ENCODE assay signal across 20 cellular contexts in the genomic region with DNA sequence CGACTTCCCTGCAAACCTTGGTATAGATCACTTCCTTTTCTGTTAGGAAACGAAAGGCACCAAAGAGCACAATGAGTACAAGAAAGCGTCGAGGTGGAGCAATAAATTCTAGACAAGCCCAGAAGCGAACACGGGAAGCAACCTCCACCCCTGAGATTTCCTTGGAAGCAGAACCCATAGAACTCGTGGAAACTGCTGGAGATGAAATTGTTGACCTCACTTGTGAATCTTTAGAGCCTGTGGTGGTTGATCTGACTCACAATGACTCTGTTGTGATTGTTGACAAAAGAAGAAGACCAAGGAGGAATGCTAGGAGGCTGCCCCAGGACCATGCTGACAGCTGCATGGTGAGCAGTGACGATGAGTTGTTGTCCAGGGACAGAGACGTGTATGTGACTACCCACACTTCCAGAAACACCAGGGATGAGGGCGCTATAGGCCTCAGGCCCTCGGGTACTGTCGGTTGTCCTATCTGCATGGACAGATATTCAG. TPM values are rescaled to one million over a fixed set of nuclear protein-coding genes. Genes with fewer than 3 reads are reported as not detected.
DNase-seq lines count a peak whose midpoint lies in the region; ATAC-seq, FAIRE-seq and TF ChIP-seq lines count a peak whose summit lies in the region.
"Had no signal": no experiment of that assay in that cellular context is flagged by ENCODE, and none has a peak within 500 bp of the region (broad histone marks: within the 10 kb centered on the region; RNA-seq: fewer than 3 reads in every experiment).

No MANE protein-coding gene starts in this region.

- H3K9me2 ChIP-seq in GM23338 (ENCODE audit: insufficient read depth), result 0 out of 2 replicates have a peak, but pooled peaks cover 6% of the 10 kb centered on the region

- no peaks in the 10 kb centered on the region for H4K20me1 ChIP-seq in GM23338 (replicated peaks; ENCODE audit: insufficient read depth)

- H2AFZ ChIP-seq in GM23338, result no peak overlapping the region

- H3K27ac ChIP-seq in GM23338 (ENCODE audit: low read depth), result no peak overlapping the region
- no peak overlapping the region for H3K27ac ChIP-seq in WERI-Rb-1
- H3K27ac ChIP-seq in pancreas, result no peak overlapping the region

- H3K27ac Mint-ChIP-seq in GM23338 (no peak overlapping the region), osteocyte (ENCODE audit: unreplicated experiment) (no peak overlapping the region)
- H3K27ac Mint-ChIP-seq: activated CD4-positive, alpha-beta T cell treated with anti-CD3 and anti-CD28 coated beads for 36 hours; activated CD8-positive, alpha-beta memory T cell treated with anti-CD3 and anti-CD28 coated beads, Interleukin-2, amount 10 ng/mL, durations not matched to agents 7 days and 5 days; activated T-helper 17 cell treated with anti-CD3 and anti-CD28 coated beads, Interleukin-2, amount 50 U/mL, for 72 hours; brain; dendritic cell treated with granulocyte-macrophage colony-stimulating factor and Interleukin-4, amounts not matched to agents 40 ng/mL and 50 ng/mL, for 4 days had no signal

- 90 to 91% methylated on average over 12 of the region's 12 CpGs for WGBS in pancreas, 2 donors

- DNase-seq in GM23338 (ENCODE audit: low spot score), result no peak
- DNase-seq in MV-4-11 (lab: John Stamatoyannopoulos, UW), result peak; percentile 22
- DNase-seq in dermis blood vessel endothelial cell, result peak; percentile 45
- peak; percentile 19 for DNase-seq in osteocyte (ENCODE audit: extremely low spot score, unreplicated experiment)
- no peak for DNase-seq in NCI-H1436 (lab: John Stamatoyannopoulos, UW)
- no peak for DNase-seq in WERI-Rb-1
- no peak for DNase-seq in pancreas
- DNase-seq: activated CD4-positive, alpha-beta T cell treated with anti-CD3 and anti-CD28 coated beads for 36 hours; activated CD8-positive, alpha-beta memory T cell treated with anti-CD3 and anti-CD28 coated beads, Interleukin-2, amount 10 ng/mL, durations not matched to agents 7 days and 5 days; activated naive CD8-positive, alpha-beta T cell treated with anti-CD3 and anti-CD28 coated beads, Interleukin-2, amount 10 ng/mL, durations not matched to agents 7 days and 5 days; foreskin keratinocyte; mucosa of descending colon; NCI-H1694; NCI-H2227 treated with DMSO at 0.1 percent for 48 hours; retina; RPMI8226; stimulated activated CD4-positive, alpha-beta T cell treated with anti-CD3 and anti-CD28 coated beads, Interleukin-15, amount 100 ng/mL, for 24 hours had no signal

- no peak for FAIRE-seq in pancreas (lab: Jason Lieb, UNC)

- H3K79me2 ChIP-seq in GM23338 (replicated peaks; ENCODE audit: insufficient read depth), result no peaks in the 10 kb centered on the region

- H3K27me3 Mint-ChIP-seq in GM23338 (ENCODE audit: insufficient read depth, low read depth, poor library complexity) (peaks cover 25% of the 10 kb centered on the region), osteocyte (ENCODE audit: unreplicated experiment) (no peaks in the 10 kb centered on the region)
- H3K27me3 Mint-ChIP-seq: activated CD4-positive, alpha-beta T cell treated with anti-CD3 and anti-CD28 coated beads for 36 hours; activated CD8-positive, alpha-beta memory T cell treated with anti-CD3 and anti-CD28 coated beads, Interleukin-2, amount 10 ng/mL, durations not matched to agents 7 days and 5 days; activated naive CD8-positive, alpha-beta T cell treated with anti-CD3 and anti-CD28 coated beads, Interleukin-2, amount 10 ng/mL, durations not matched to agents 7 days and 5 days; activated T-helper 17 cell treated with anti-CD3 and anti-CD28 coated beads, Interleukin-2, amount 50 U/mL, for 72 hours; dendritic cell treated with granulocyte-macrophage colony-stimulating factor and Interleukin-4, amounts not matched to agents 40 ng/mL and 50 ng/mL, for 4 days had no signal

- H3K36me3 ChIP-seq in GM23338 (ENCODE audit: insufficient read depth) (no peaks in the 10 kb centered on the region), WERI-Rb-1 (peaks cover 61% of the 10 kb centered on the region), pancreas (no peaks in the 10 kb centered on the region)

- H3K36me3 Mint-ChIP-seq in GM23338 (ENCODE audit: low read depth), result no peaks in the 10 kb centered on the region
- peaks cover 21% of the 10 kb centered on the region for H3K36me3 Mint-ChIP-seq in osteocyte (ENCODE audit: unreplicated experiment)

- H3K4me3 Mint-ChIP-seq in GM23338 (no peak overlapping the region), osteocyte (ENCODE audit: unreplicated experiment) (no peak overlapping the region)
- H3K4me3 Mint-ChIP-seq: activated CD4-positive, alpha-beta T cell treated with anti-CD3 and anti-CD28 coated beads for 36 hours; activated CD8-positive, alpha-beta memory T cell treated with anti-CD3 and anti-CD28 coated beads, Interleukin-2, amount 10 ng/mL, durations not matched to agents 7 days and 5 days; activated naive CD8-positive, alpha-beta T cell treated with anti-CD3 and anti-CD28 coated beads, Interleukin-2, amount 10 ng/mL, durations not matched to agents 7 days and 5 days; activated T-helper 17 cell treated with anti-CD3 and anti-CD28 coated beads, Interleukin-2, amount 50 U/mL, for 72 hours; brain; dendritic cell treated with granulocyte-macrophage colony-stimulating factor and Interleukin-4, amounts not matched to agents 40 ng/mL and 50 ng/mL, for 4 days had no signal

- H3K4me1 ChIP-seq in GM23338 (ENCODE audit: insufficient read depth) (peaks cover 17% of the 10 kb centered on the region), pancreas (no peaks in the 10 kb centered on the region)

- intact Hi-C loops in pancreas (cut with DNase I), result no loop called here

- H3K9me3 ChIP-seq in WERI-Rb-1 (ENCODE audit: severe bottlenecking) (no peaks in the 10 kb centered on the region), pancreas (no peaks in the 10 kb centered on the region)
- H3K9me3 ChIP-seq: mucosa of descending colon had no signal

- H3K27me3 ChIP-seq in GM23338 (ENCODE audit: insufficient read depth) (peaks cover 17% of the 10 kb centered on the region; the same call in 1 of the 2 replicates), WERI-Rb-1 (ENCODE audit: insufficient read depth, low read depth, severe bottlenecking) (no peaks in the 10 kb centered on the region), pancreas (no peaks in the 10 kb centered on the region)
- H3K27me3 ChIP-seq: foreskin keratinocyte had no signal

- TF ChIP-seq CTCF in GM23338 (conservative IDR thresholded peaks at IDR 0.05; ENCODE audit: low read depth in 2 of 2) (no peak), osteocyte (IDR thresholded peaks at IDR 0.05) (no peak), WERI-Rb-1 (IDR thresholded peaks at IDR 0.05; ENCODE audit: low read depth, low read length) (no peak), pancreas (IDR thresholded peaks at IDR 0.05) (no peak)

- ATAC-seq in GM23338, result peak; percentile 27; the same call in 1 of the 3 replicates
- no peak for ATAC-seq in pancreas
- ATAC-seq: activated CD8-positive, alpha-beta memory T cell treated with anti-CD3 and anti-CD28 coated beads, Interleukin-2, amount 10 ng/mL, durations not matched to agents 7 days and 5 days; activated T-helper 17 cell treated with anti-CD3 and anti-CD28 coated beads, Interleukin-2, amount 50 U/mL, for 72 hours; foreskin keratinocyte had no signal

- no peaks in the 10 kb centered on the region for H3K9me3 Mint-ChIP-seq in GM23338
- no peaks in the 10 kb centered on the region for H3K9me3 Mint-ChIP-seq in osteocyte (ENCODE audit: unreplicated experiment)
- H3K9me3 Mint-ChIP-seq: activated naive CD8-positive, alpha-beta T cell treated with anti-CD3 and anti-CD28 coated beads, Interleukin-2, amount 10 ng/mL, durations not matched to agents 7 days and 5 days; activated T-helper 17 cell treated with anti-CD3 and anti-CD28 coated beads, Interleukin-2, amount 50 U/mL, for 72 hours; brain; dendritic cell treated with granulocyte-macrophage colony-stimulating factor and Interleukin-4, amounts not matched to agents 40 ng/mL and 50 ng/mL, for 4 days had no signal

- H3K4me1 Mint-ChIP-seq in GM23338 (peaks cover 33% of the 10 kb centered on the region), osteocyte (ENCODE audit: unreplicated experiment) (peaks cover 7% of the 10 kb centered on the region)
- H3K4me1 Mint-ChIP-seq: brain had no signal

- peak overlapping the region; percentile 76 for H3K4me2 ChIP-seq in GM23338

- H3K4me3 ChIP-seq in GM23338 (0 out of 2 replicates have a peak overlapping the region, but pooled peaks have one; percentile 41), WERI-Rb-1 (ENCODE audit: low read depth, low read length) (no peak overlapping the region), pancreas (no peak overlapping the region)
- H3K4me3 ChIP-seq: mucosa of descending colon had no signal

- H3F3A ChIP-seq in GM23338 (replicated peaks; ENCODE audit: low read depth), result no peaks in the 10 kb centered on the region

RNA-seq across cellular contexts. Expression of gene FAM89A, which starts 18.5 kb away (rescaled TPM):
- 3.2 and 4.9 TPM in 2 replicates for total RNA-seq in GM23338 (2014; rRNA removed; shearing (Covaris generic))
- polyA plus RNA-seq in GM23338 (2016; fragmentation: Nextera tagmentation; extraction: Ambion mirVana) (3.4 and 3.8 TPM in 2 replicates), pancreas (1 to 10 TPM; 3.5 to 7.5 TPM)
- total RNA-seq in dermis blood vessel endothelial cell (20.5 and 44.2 TPM in 2 replicates), osteocyte (14.8 and 15.5 TPM in 2 replicates), pancreas (10 to 100 TPM in 1 of 6 donors, 1 to 10 TPM in 5; 6.6 to 10.2 (median 7.5) TPM)

RNA-seq across cellular contexts. Expression of gene ARV1, which starts 42.7 kb away (rescaled TPM):
- 10.4 and 18.8 TPM in 2 replicates for total RNA-seq in GM23338 (2014; rRNA removed; shearing (Covaris generic))
- polyA plus RNA-seq in GM23338 (2016; fragmentation: Nextera tagmentation; extraction: Ambion mirVana) (20.0 and 22.7 TPM in 2 replicates), pancreas (10 to 100 TPM; 17.8 to 20.1 TPM)
- total RNA-seq in dermis blood vessel endothelial cell (12.6 and 12.7 TPM in 2 replicates), osteocyte (16.2 and 17.1 TPM in 2 replicates), pancreas (10 to 100 TPM in 1 of 6 donors, 1 to 10 TPM in 5; 7.4 to 11.0 (median 8.9) TPM)

RNA-seq across cellular contexts. Expression of gene TTC13, which starts 42.9 kb away (rescaled TPM):
- 9.4 and 13.5 TPM in 2 replicates for total RNA-seq in GM23338 (2014; rRNA removed; shearing (Covaris generic))
- polyA plus RNA-seq in GM23338 (2016; fragmentation: Nextera tagmentation; extraction: Ambion mirVana) (3.8 and 4.9 TPM in 2 replicates), pancreas (10 to 100 TPM in 1 of 2 donors, 1 to 10 TPM in 1; 8.6 to 17.0 TPM)
- total RNA-seq in dermis blood vessel endothelial cell (22.3 and 37.8 TPM in 2 replicates), osteocyte (15.9 and 19.5 TPM in 2 replicates), pancreas (10 to 100 TPM in 1 of 6 donors, 1 to 10 TPM in 5; 5.3 to 11.9 (median 8.2) TPM)

Comparison
In these comparisons a context has a peak if more than half of its experiments do, and no peak if none do; other contexts are left out.
1. DNase-seq: peak in MV-4-11 (single experiment), dermis blood vessel endothelial cell (single experiment) and osteocyte (single experiment); none in GM23338 (single experiment), NCI-H1436 (single experiment), WERI-Rb-1 (single experiment) and pancreas (0 of 6).